In genomic region chr17:1398900-1399299, GRCh38 we compare ENCODE assay signal across 7 cellular contexts. TPM values are rescaled to one million over a fixed set of nuclear protein-coding genes. Genes with fewer than 3 reads are reported as not detected.
DNase-seq lines count a peak whose midpoint lies in the region; ATAC-seq and TF ChIP-seq lines count a peak whose summit lies in the region.

No MANE protein-coding gene starts in this region.

- peak overlapping the region; percentile 100 for H3K27ac Mint-ChIP-seq in central memory CD8-positive, alpha-beta T cell (ENCODE audit: low read depth)

- H3K27me3 ChIP-seq in OCI-LY1 (ENCODE audit: insufficient read depth, low read length) (no peaks in the 10 kb centered on the region), mesenchymal stem cell (ENCODE audit: control insufficient read depth in 1 of 2, insufficient read depth in 1 of 2, low read length in 2 of 2) (no peaks in the 10 kb centered on the region)

- H2BK15ac ChIP-seq in mesenchymal stem cell (ENCODE audit: low read depth, poor library complexity, severe bottlenecking) = no peak overlapping the region

- H3K36me3 ChIP-seq in OCI-LY1 (ENCODE audit: insufficient read depth, low read length) (peaks cover 37% of the 10 kb centered on the region), mesenchymal stem cell (ENCODE audit: control insufficient read depth in 1 of 2, insufficient read depth in 2 of 2, low read depth in 1 of 2, low read length in 2 of 2) (peaks cover 6 to 10% of the 10 kb centered on the region in 2 experiments), urinary bladder (ENCODE audit: insufficient read depth) (no peaks in the 10 kb centered on the region)

- no peak overlapping the region for H2BK120ac ChIP-seq in mesenchymal stem cell (ENCODE audit: low read depth, low read length)

- H4K20me1 ChIP-seq in OCI-LY1 (ENCODE audit: insufficient read depth, low read length) = no peaks in the 10 kb centered on the region

- H3K4me1 ChIP-seq in OCI-LY1 (ENCODE audit: insufficient read depth, low read length, severe bottlenecking) (peaks cover 33% of the 10 kb centered on the region), mesenchymal stem cell (ENCODE audit: control insufficient read depth, insufficient read depth, low read depth, low read length) (peaks cover 9% of the 10 kb centered on the region), urinary bladder (ENCODE audit: insufficient read depth) (no peaks in the 10 kb centered on the region)

- H3K4ac ChIP-seq in mesenchymal stem cell (ENCODE audit: low read depth in 1 of 2, low read length in 2 of 2) = peak overlapping the region; percentile 45 to 99

- H3K4me3 Mint-ChIP-seq in central memory CD8-positive, alpha-beta T cell = peak overlapping the region; percentile 100

- peak overlapping the region in 1 of 2 experiments; percentile 56 for H3K14ac ChIP-seq in mesenchymal stem cell (ENCODE audit: low read length in 2 of 2)

- H2BK12ac ChIP-seq in mesenchymal stem cell (ENCODE audit: low read length in 2 of 2) = no peak overlapping the region

- under 1% methylated on average over 14 of the region's 15 CpGs for WGBS in mesenchymal stem cell
- WGBS in urinary bladder = under 1% methylated on average over 15 of the region's 15 CpGs

- H3K4me2 ChIP-seq in OCI-LY1 (ENCODE audit: low read length) = peak overlapping the region; percentile 98
- peak overlapping the region; percentile 87 for H3K4me2 ChIP-seq in mesenchymal stem cell (ENCODE audit: low read length, poor library complexity, severe bottlenecking)

- H3K36me3 Mint-ChIP-seq in central memory CD8-positive, alpha-beta T cell (ENCODE audit: insufficient read depth) = peaks cover 33% of the 10 kb centered on the region

- H2AK5ac ChIP-seq in mesenchymal stem cell (ENCODE audit: low read length, severe bottlenecking) = peak overlapping the region; percentile 95

- H3K9me3 Mint-ChIP-seq in central memory CD8-positive, alpha-beta T cell = no peaks in the 10 kb centered on the region

- no peaks in the 10 kb centered on the region for H3K27me3 Mint-ChIP-seq in central memory CD8-positive, alpha-beta T cell

- H2BK5ac ChIP-seq in mesenchymal stem cell (ENCODE audit: low read depth, low read length, poor library complexity, severe bottlenecking) = peak overlapping the region; percentile 39

- ATAC-seq in GM18907 (IDR thresholded peaks at IDR 0.05; ENCODE audit: unreplicated experiment) (peak; percentile 4), HG03139 (IDR thresholded peaks at IDR 0.05; ENCODE audit: unreplicated experiment) (no peak)
- ATAC-seq in central memory CD8-positive, alpha-beta T cell (replicated peaks; ENCODE audit: extremely low read depth, poor library complexity, severe bottlenecking) = no peak

- H3K9ac ChIP-seq in OCI-LY1 (ENCODE audit: low read length) = peak overlapping the region; percentile 96
- H3K9ac ChIP-seq in mesenchymal stem cell (ENCODE audit: low read length) = peak overlapping the region; percentile 94

- no peak for TF ChIP-seq CTCF in OCI-LY1 (IDR thresholded peaks at IDR 0.05; ENCODE audit: low read length)

- no peak overlapping the region for H4K91ac ChIP-seq in mesenchymal stem cell (ENCODE audit: low read length)

- no peak overlapping the region for H3K23ac ChIP-seq in mesenchymal stem cell (ENCODE audit: low read length in 2 of 2)

- H3F3A ChIP-seq in OCI-LY1 (ENCODE audit: insufficient read depth, low read length) = no peaks in the 10 kb centered on the region

- peaks cover 49% of the 10 kb centered on the region for H3K4me1 Mint-ChIP-seq in central memory CD8-positive, alpha-beta T cell

- peak overlapping the region; percentile 90 to 100 for H3K18ac ChIP-seq in mesenchymal stem cell (ENCODE audit: low read depth in 1 of 2, low read length in 2 of 2)

- peak overlapping the region; percentile 82 for H3K27ac ChIP-seq in OCI-LY1 (ENCODE audit: low read depth, low read length, poor library complexity, severe bottlenecking)
- peak overlapping the region; percentile 96 for H3K27ac ChIP-seq in mesenchymal stem cell (ENCODE audit: low read length, poor library complexity, severe bottlenecking)
- peak overlapping the region; percentile 96 for H3K27ac ChIP-seq in urinary bladder (ENCODE audit: low read depth)

- H3K79me2 ChIP-seq in OCI-LY1 (ENCODE audit: insufficient read depth, low read length) = peaks cover 58% of the 10 kb centered on the region

- H2AFZ ChIP-seq in OCI-LY1 (ENCODE audit: low read length) (no peak overlapping the region), mesenchymal stem cell (ENCODE audit: low read depth, low read length) (no peak overlapping the region)

- no peak for DNase-seq in central memory CD8-positive, alpha-beta T cell (ENCODE audit: low spot score in 2 of 2)
- DNase-seq in mesenchymal stem cell = peak; percentile 65
- no peak for DNase-seq in H4 (ENCODE audit: low spot score)

- H3K9me2 ChIP-seq in OCI-LY1 (ENCODE audit: low read depth, low read length) = no peaks in the 10 kb centered on the region

- H3K79me1 ChIP-seq in mesenchymal stem cell (replicated peaks; ENCODE audit: low read length, poor library complexity, severe bottlenecking) = peaks cover 2% of the 10 kb centered on the region

- H3K4me3 ChIP-seq in OCI-LY1 (ENCODE audit: low read depth, low read length, poor library complexity, severe bottlenecking) = peak overlapping the region; percentile 97
- H3K4me3 ChIP-seq in mesenchymal stem cell (ENCODE audit: insufficient read depth in 1 of 2, low read depth in 1 of 2, low read length in 2 of 2) = peak overlapping the region; percentile 85 to 98
- H3K4me3 ChIP-seq in urinary bladder (ENCODE audit: low read depth, low read length) = peak overlapping the region; percentile 85

- H4K8ac ChIP-seq in mesenchymal stem cell (ENCODE audit: low read length) = no peak overlapping the region

- no peaks in the 10 kb centered on the region for H3K9me3 ChIP-seq in OCI-LY1 (ENCODE audit: low read length)
- no peaks in the 10 kb centered on the region for H3K9me3 ChIP-seq in mesenchymal stem cell (ENCODE audit: control insufficient read depth, low read length)

RNA-seq across cellular contexts. Expression of gene YWHAE, which starts 1.1 kb away (rescaled TPM):
- 476 TPM for polyA plus RNA-seq in mesenchymal stem cell (2013, experiment 1 of 2)
- 478 TPM for polyA plus RNA-seq in mesenchymal stem cell (2013, experiment 2 of 2)
- total RNA-seq in urinary bladder = 167 TPM
- polyA plus RNA-seq in urinary bladder = 323 TPM
- total RNA-seq in H4 (2014; rRNA removed; shearing (Covaris generic)) = 618 and 659 TPM in 2 replicates

RNA-seq across cellular contexts. Expression of gene CRK, which starts 57.1 kb away (rescaled TPM):
- polyA plus RNA-seq in mesenchymal stem cell (2013, experiment 1 of 2) = 51.6 TPM
- polyA plus RNA-seq in mesenchymal stem cell (2013, experiment 2 of 2) = 53.7 TPM
- 91.2 TPM for total RNA-seq in urinary bladder
- polyA plus RNA-seq in urinary bladder = 43.3 TPM
- total RNA-seq in H4 (2014; rRNA removed; shearing (Covaris generic)) = 70.9 and 80.5 TPM in 2 replicates
